ENCODE assay signal across 1 cellular context in genomic region chr13:80341771-80342271, GRCh38.
TF ChIP-seq lines count a peak whose summit lies in the region.

No MANE protein-coding gene starts in this region.

TF ChIP-seq in GM23338, 12 proteins besides CTCF, POLR2A, EP300 and RAD21 (continued from another document):
- TF ChIP-seq JUNB (IDR thresholded peaks at IDR 0.05; ENCODE audit: unreplicated experiment) (no peak), EZH2 (IDR thresholded peaks at IDR 0.05; ENCODE audit: low read depth, unreplicated experiment) (no peak), ZNF462 (CRISPR knock-in tag; IDR thresholded peaks at IDR 0.05) (no peak), NANOG (IDR thresholded peaks at IDR 0.05; ENCODE audit: borderline replicate concordance) (no peak), EZH2phosphoT487 (IDR thresholded peaks at IDR 0.05; ENCODE audit: unreplicated experiment) (no peak), POLR2AphosphoS5 (IDR thresholded peaks at IDR 0.05; ENCODE audit: low read depth) (no peak), ZNF331 (CRISPR knock-in tag; IDR thresholded peaks at IDR 0.05; ENCODE audit: low read depth) (no peak)
